Comparison of ENCODE assay signal across 14 cellular contexts in genomic region chr19:54192972-54193371, GRCh38. TPM values are rescaled to one million over a fixed set of nuclear protein-coding genes. Genes with fewer than 3 reads are reported as not detected.
DNase-seq lines count a peak whose midpoint lies in the region; ATAC-seq and TF ChIP-seq lines count a peak whose summit lies in the region.
"Had no signal": no experiment of that assay in that cellular context is flagged by ENCODE, and none has a peak within 500 bp of the region (broad histone marks: within the 10 kb centered on the region; RNA-seq: fewer than 3 reads in every experiment).

No MANE protein-coding gene starts in this region.

- intact Hi-C loops in MCF 10A (cut with micrococcal nuclease) (loop anchor here (5.0 kb wide), 1 partner anchor 1414 kb away; the partner anchor contains the start of gene ZNF865), breast epithelium (cut with DNase I; ENCODE audit: low total_unique reads) (no loop called here)

- no peaks in the 10 kb centered on the region for H3K27me3 ChIP-seq in breast epithelium
- H3K27me3 ChIP-seq: gastrocnemius medialis had no signal

- H3K9me3 Mint-ChIP-seq in MCF 10A (ENCODE audit: unreplicated experiment) (no peaks in the 10 kb centered on the region), glutamatergic neuron (ENCODE audit: unreplicated experiment) (peaks cover 11% of the 10 kb centered on the region)
- no peaks in the 10 kb centered on the region for H3K9me3 Mint-ChIP-seq in stimulated activated effector memory CD8-positive, alpha-beta T cell treated with anti-CD3 and anti-CD28 coated beads, Interleukin-12 subunit alpha, Interleukin-12 subunit beta, amount 100 ng/mL, for 72 hours
- H3K9me3 Mint-ChIP-seq: activated naive CD4-positive, alpha-beta T cell treated with anti-CD3 and anti-CD28 coated beads for 36 hours had no signal

- no peaks in the 10 kb centered on the region for H3K9me3 ChIP-seq in breast epithelium
- H3K9me3 ChIP-seq: gastrocnemius medialis had no signal

- POLR2A ChIA-PET in MCF 10A (lab: Yijun Ruan, JAX), result interaction anchor here (9.1 kb wide), 1 partner anchor 11 kb away, joined by 324 read pairs; the partner anchor contains the start of gene RPS9

- H3K36me3 Mint-ChIP-seq in MCF 10A (ENCODE audit: insufficient read depth, unreplicated experiment) (peaks cover 57% of the 10 kb centered on the region), glutamatergic neuron (ENCODE audit: unreplicated experiment) (no peaks in the 10 kb centered on the region)
- H3K36me3 Mint-ChIP-seq in stimulated activated effector memory CD8-positive, alpha-beta T cell treated with anti-CD3 and anti-CD28 coated beads, Interleukin-12 subunit alpha, Interleukin-12 subunit beta, amount 100 ng/mL, for 72 hours, result peaks cover 68% of the 10 kb centered on the region

- ATAC-seq in stimulated activated effector memory CD8-positive, alpha-beta T cell treated with anti-CD3 and anti-CD28 coated beads, Interleukin-12 subunit alpha, Interleukin-12 subunit beta, amount 100 ng/mL, for 72 hours, result no peak
- no peak for ATAC-seq in GM21526 (IDR thresholded peaks at IDR 0.05; ENCODE audit: low FRiP score, unreplicated experiment)
- ATAC-seq: gastrocnemius medialis had no signal

- H3K4me3 ChIP-seq in breast epithelium, result no peak overlapping the region
- H3K4me3 ChIP-seq: gastrocnemius medialis had no signal

- TF ChIP-seq POLR2A in breast epithelium (IDR thresholded peaks at IDR 0.05), result no peak

- no peak overlapping the region for H3K27ac ChIP-seq in breast epithelium
- peak overlapping the region; percentile 97 for H3K27ac ChIP-seq in VCaP

- no peak for DNase-seq in MCF 10A (ENCODE audit: unreplicated experiment)
- no peak for DNase-seq in breast epithelium (ENCODE audit: low spot score in 2 of 2)
- DNase-seq in glutamatergic neuron, result no peak
- no peak for DNase-seq in stimulated activated effector memory CD8-positive, alpha-beta T cell treated with anti-CD3 and anti-CD28 coated beads, Interleukin-12 subunit alpha, Interleukin-12 subunit beta, amount 100 ng/mL, for 72 hours (ENCODE audit: low spot score in 2 of 2)
- no peak for DNase-seq in activated gamma-delta T cell (lab: John Stamatoyannopoulos, UW)
- DNase-seq in DMS53 treated with DMSO at 0.1 percent for 48 hours (lab: John Stamatoyannopoulos, UW; ENCODE audit: unreplicated experiment), result no peak
- DNase-seq: activated CD4-positive, alpha-beta T cell treated with anti-CD3 and anti-CD28 coated beads for 1 hour; activated naive CD4-positive, alpha-beta T cell treated with anti-CD3 and anti-CD28 coated beads for 36 hours; DMS79; gastrocnemius medialis had no signal

- CTCF ChIA-PET in MCF 10A (lab: Yijun Ruan, JAX), result interaction anchor here (0.7 kb wide), 1 partner anchor 15 kb away, joined by 3 read pairs; no protein-coding TSS in a partner anchor

- no peaks in the 10 kb centered on the region for H3K36me3 ChIP-seq in breast epithelium

- H3K27me3 Mint-ChIP-seq in MCF 10A (ENCODE audit: insufficient read depth, unreplicated experiment) (no peaks in the 10 kb centered on the region), glutamatergic neuron (ENCODE audit: unreplicated experiment) (peaks cover 8% of the 10 kb centered on the region)

- TF ChIP-seq CTCF in MCF 10A (IDR thresholded peaks at IDR 0.05; ENCODE audit: unreplicated experiment), result no peak
- TF ChIP-seq CTCF in breast epithelium (IDR thresholded peaks at IDR 0.05), result no peak
- TF ChIP-seq CTCF in VCaP (conservative IDR thresholded peaks at IDR 0.05), result no peak
- TF ChIP-seq CTCF in glutamatergic neuron (IDR thresholded peaks at IDR 0.05; ENCODE audit: partially characterized antibody, unreplicated experiment), result no peak

- H3K4me3 Mint-ChIP-seq in MCF 10A (ENCODE audit: unreplicated experiment) (peak overlapping the region; percentile 85), glutamatergic neuron (ENCODE audit: unreplicated experiment) (peak overlapping the region; percentile 55)
- peak overlapping the region; percentile 95 for H3K4me3 Mint-ChIP-seq in stimulated activated effector memory CD8-positive, alpha-beta T cell treated with anti-CD3 and anti-CD28 coated beads, Interleukin-12 subunit alpha, Interleukin-12 subunit beta, amount 100 ng/mL, for 72 hours

- H3K4me1 ChIP-seq in breast epithelium, result peaks cover 0 to 16% of the 10 kb centered on the region in 2 donors

- BruUV-seq in MCF 10A (replicated peaks; lab: Mats Ljungman, UMichigan), result no TSS peak

- peak overlapping the region; percentile 100 for H3K27ac Mint-ChIP-seq in MCF 10A (ENCODE audit: low read depth, unreplicated experiment)
- peak overlapping the region; percentile 59 for H3K27ac Mint-ChIP-seq in glutamatergic neuron (ENCODE audit: unreplicated experiment)
- H3K27ac Mint-ChIP-seq in stimulated activated effector memory CD8-positive, alpha-beta T cell treated with anti-CD3 and anti-CD28 coated beads, Interleukin-12 subunit alpha, Interleukin-12 subunit beta, amount 100 ng/mL, for 72 hours, result no peak overlapping the region

- peaks cover 11% of the 10 kb centered on the region for H3K4me1 Mint-ChIP-seq in MCF 10A (ENCODE audit: insufficient read depth, unreplicated experiment)
- H3K4me1 Mint-ChIP-seq in glutamatergic neuron (ENCODE audit: low read depth, unreplicated experiment), result peaks cover 7% of the 10 kb centered on the region
- peaks cover 27% of the 10 kb centered on the region for H3K4me1 Mint-ChIP-seq in stimulated activated effector memory CD8-positive, alpha-beta T cell treated with anti-CD3 and anti-CD28 coated beads, Interleukin-12 subunit alpha, Interleukin-12 subunit beta, amount 100 ng/mL, for 72 hours

RNA-seq across cellular contexts. Expression of gene TSEN34, which starts 1.9 kb away (rescaled TPM):
- 28.0 and 40.1 TPM in 2 replicates for total RNA-seq in MCF 10A (2022)
- total RNA-seq in breast epithelium, result 10 to 100 TPM; 59.5 to 80.3 (median 74.4) TPM
- total RNA-seq in glutamatergic neuron (ENCODE audit: unreplicated experiment), result 44.8 TPM

RNA-seq across cellular contexts. Expression of gene MBOAT7, which starts 3.6 kb away (rescaled TPM):
- total RNA-seq in MCF 10A (2022) (43.8 and 49.5 TPM in 2 replicates), breast epithelium (10 to 100 TPM; 16.5 to 37.3 (median 24.6) TPM), glutamatergic neuron (ENCODE audit: unreplicated experiment) (62.0 TPM)

RNA-seq across cellular contexts. Expression of gene RPS9, which starts 7.7 kb away (rescaled TPM):
- total RNA-seq in MCF 10A (2022), result 1,356 and 1,735 TPM in 2 replicates
- total RNA-seq in breast epithelium, result 1,000 to 10,000 TPM; 2,169 to 2,630 (median 2,424) TPM
- total RNA-seq in glutamatergic neuron (ENCODE audit: unreplicated experiment), result 557 TPM

RNA-seq across cellular contexts. Expression of gene TMC4, which starts 20.0 kb away (rescaled TPM):
- total RNA-seq in MCF 10A (2022) (3.7 and 6.1 TPM in 2 replicates), breast epithelium (10 to 100 TPM in 2 of 3 donors, under 1 TPM in 1; 0.48 to 41.6 (median 38.0) TPM), glutamatergic neuron (ENCODE audit: unreplicated experiment) (not detected)

RNA-seq across cellular contexts. Expression of gene LILRB3, which starts 29.8 kb away (rescaled TPM):
- not detected in 2 replicates for total RNA-seq in MCF 10A (2022)
- 10 to 100 TPM in 2 of 3 donors, 1 to 10 TPM in 1; 1.6 to 28.3 (median 11.5) TPM for total RNA-seq in breast epithelium
- not detected for total RNA-seq in glutamatergic neuron (ENCODE audit: unreplicated experiment)
- total RNA-seq: activated naive CD4-positive, alpha-beta T cell treated with anti-CD3 and anti-CD28 coated beads for 36 hours; endothelial cell of umbilical vein; NCI-H460 had no signal
